Comparison of ENCODE assay signal across 1 cellular context in the genomic region with DNA sequence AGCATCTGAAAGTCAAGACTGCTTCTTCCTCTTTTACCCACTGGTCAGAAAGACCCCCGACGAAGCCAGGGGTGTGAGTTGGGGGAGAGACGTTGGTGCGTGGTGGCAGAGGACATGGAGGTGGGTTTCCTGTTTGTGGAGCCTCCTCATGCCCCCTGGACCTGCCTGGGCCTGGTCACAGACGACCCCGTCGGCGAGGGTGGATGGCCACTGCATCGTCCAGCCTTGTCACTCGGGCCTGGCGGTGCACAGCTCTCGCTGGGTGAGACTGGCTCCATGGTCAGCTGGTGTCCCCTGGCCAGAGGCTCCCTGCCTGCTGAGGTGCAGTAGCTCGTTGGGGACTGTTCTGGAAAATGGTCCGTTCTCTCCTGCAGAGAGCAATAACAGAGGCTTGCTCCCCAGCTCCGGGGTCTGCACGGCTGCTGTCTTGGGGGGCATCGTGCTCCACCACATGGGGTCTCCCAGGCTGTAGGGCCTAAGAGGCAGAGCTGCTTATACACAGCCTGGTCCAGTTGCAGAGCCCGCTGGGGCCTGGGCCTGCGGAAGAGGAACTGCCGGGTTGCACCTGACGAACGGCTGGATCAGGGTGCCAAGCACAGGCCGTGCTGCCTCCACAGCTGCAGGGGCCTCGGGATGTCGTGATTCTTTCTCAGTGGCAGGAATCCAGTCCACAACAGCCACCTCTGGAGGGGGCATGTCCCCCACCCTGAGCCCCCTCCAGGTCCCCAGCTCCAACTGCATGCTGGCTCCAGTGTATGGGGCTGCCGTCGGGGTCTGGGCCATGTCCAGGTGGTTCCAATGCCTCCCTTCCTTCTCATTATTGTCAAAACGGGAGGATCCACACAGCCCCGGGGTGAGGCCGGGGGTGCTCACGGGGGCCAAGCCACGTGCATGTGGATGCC.
TF ChIP-seq lines count a peak whose summit lies in the region.

No MANE protein-coding gene starts in this region.

TF ChIP-seq in HepG2, 621 proteins besides CTCF, POLR2A, EP300 and RAD21 (continued from another document):
- TF ChIP-seq ZBTB14 (CRISPR knock-in tag; IDR thresholded peaks at IDR 0.05) (no peak), HES4 (CRISPR knock-in tag; IDR thresholded peaks at IDR 0.05; ENCODE audit: borderline replicate concordance) (no peak), ZNF205 (CRISPR knock-in tag; IDR thresholded peaks at IDR 0.05) (no peak)
TF ChIP-seq in HepG2: peak in this region for 0.
